Comparison of ENCODE assay signal across 20 cellular contexts in the genomic region with DNA sequence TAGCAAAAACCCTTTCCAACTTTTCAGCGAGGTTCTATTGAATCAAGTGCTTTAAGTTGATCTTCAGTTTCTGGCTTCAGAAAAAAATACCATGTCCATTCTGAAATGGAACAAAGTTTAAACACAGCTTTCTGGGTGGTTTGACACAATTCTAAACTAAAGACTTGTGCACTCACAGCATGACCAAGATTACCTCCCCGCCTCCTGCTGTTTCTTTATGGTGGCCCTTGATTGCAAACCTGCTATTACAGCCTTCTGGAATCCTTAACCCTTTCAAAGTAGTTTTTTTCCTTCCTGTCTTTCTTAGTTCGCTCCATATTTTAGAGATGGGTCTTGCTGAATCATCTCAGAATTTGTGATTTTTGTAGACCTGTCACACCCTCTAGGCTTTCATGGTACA.
"Had no signal": no experiment of that assay in that cellular context is flagged by ENCODE, and none has a peak within 500 bp of the region (broad histone marks: within the 10 kb centered on the region; RNA-seq: fewer than 3 reads in every experiment).

No MANE protein-coding gene starts in this region.

- H3K27me3 Mint-ChIP-seq: progenitor cell of endocrine pancreas had no signal

- H3K36me3 Mint-ChIP-seq: T-cell had no signal

- H3K9me3 ChIP-seq: ascending aorta, esophagus squamous epithelium, left lung, upper lobe of right lung had no signal

- ATAC-seq: activated CD4-positive, CD25-positive, alpha-beta regulatory T cell treated with anti-CD3 and anti-CD28 coated beads, Interleukin-2, amount 50 U/mL, for 24 hours; activated T-cell treated with anti-CD3 and anti-CD28 coated beads, Interleukin-2, amount 50 U/mL, for 72 hours; left lung; T-cell; upper lobe of right lung had no signal

- H3K4me3 ChIP-seq: ascending aorta, esophagus squamous epithelium, left lung, upper lobe of right lung had no signal

- DNase-seq: activated CD4-positive, alpha-beta T cell treated with anti-CD3 and anti-CD28 coated beads, Interleukin-2, amount 50 U/mL, for 1 hour; activated CD8-positive, alpha-beta memory T cell treated with anti-CD3 and anti-CD28 coated beads, Interleukin-2, amount 50 U/mL, for 4 hours; activated effector memory CD4-positive, alpha-beta T cell treated with anti-CD3 and anti-CD28 coated beads, Interleukin-2, amount 50 U/mL, for 16 hours; activated naive CD4-positive, alpha-beta T cell treated with anti-CD3 and anti-CD28 coated beads, Interleukin-2, amount 50 U/mL, for 16 hours; activated T-cell treated with anti-CD3 and anti-CD28 coated beads, Interleukin-2, amount 50 U/mL, for 72 hours; cerebellar nuclear complex; effector CD8-positive, alpha-beta T cell; esophagus squamous epithelium; hippocampal formation; kidney; left lung; midbrain; nephron progenitor cell; stimulated activated naive CD4-positive, alpha-beta T cell; T-cell; T-helper 9 cell; upper lobe of right lung had no signal

- H3K4me3 Mint-ChIP-seq: activated T-cell treated with anti-CD3 and anti-CD28 coated beads, Interleukin-2, amount 50 U/mL, for 72 hours; nephron progenitor cell; T-cell had no signal

- H3K36me3 ChIP-seq: ascending aorta, esophagus squamous epithelium, left lung, upper lobe of right lung had no signal

- H3K27me3 ChIP-seq: ascending aorta, esophagus squamous epithelium, left lung, upper lobe of right lung had no signal

- H3K27ac Mint-ChIP-seq: activated T-cell treated with anti-CD3 and anti-CD28 coated beads, Interleukin-2, amount 50 U/mL, for 72 hours; nephron progenitor cell; progenitor cell of endocrine pancreas; T-cell had no signal

- H3K27ac ChIP-seq: ascending aorta, esophagus squamous epithelium, left lung, upper lobe of right lung had no signal

- H3K4me1 Mint-ChIP-seq: T-cell had no signal

- H3K4me1 ChIP-seq: ascending aorta, esophagus squamous epithelium, left lung, upper lobe of right lung had no signal
